In the genomic region with DNA sequence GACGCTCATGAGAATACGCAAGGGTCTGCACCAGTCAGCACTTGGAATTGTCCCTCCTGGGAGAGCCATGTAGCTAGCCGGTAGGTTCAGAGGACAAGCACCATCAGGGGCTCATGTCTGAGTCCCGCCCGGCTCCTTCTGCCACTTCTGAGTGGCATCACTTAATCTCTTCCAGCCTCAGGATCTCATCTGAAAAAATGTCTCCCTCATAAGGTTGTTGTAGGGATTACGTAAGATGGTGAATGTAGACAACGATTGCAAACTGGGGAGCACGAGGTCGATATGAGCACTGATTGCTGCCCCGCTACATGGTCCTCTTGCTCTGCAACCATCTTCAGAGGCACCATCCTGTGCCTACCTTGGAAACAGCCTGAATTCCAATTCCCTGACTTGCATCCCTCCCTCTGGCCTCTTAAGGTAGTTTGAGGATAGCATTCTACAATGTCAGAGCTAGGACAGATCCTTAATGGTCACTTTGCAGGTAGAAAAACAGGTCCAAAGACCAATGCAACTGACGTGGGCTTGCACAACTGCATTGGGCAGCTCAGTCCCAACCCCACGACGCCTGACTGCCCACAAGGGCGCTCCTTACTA, we compare ENCODE assay signal across 21 cellular contexts.
DNase-seq lines count a peak whose midpoint lies in the region; ATAC-seq and TF ChIP-seq lines count a peak whose summit lies in the region.
"Had no signal": no experiment of that assay in that cellular context is flagged by ENCODE, and none has a peak within 500 bp of the region (broad histone marks: within the 10 kb centered on the region; RNA-seq: fewer than 3 reads in every experiment).

No MANE protein-coding gene starts in this region.

- no peak overlapping the region for H3K4me3 Mint-ChIP-seq in glutamatergic neuron (ENCODE audit: unreplicated experiment)
- H3K4me3 Mint-ChIP-seq in chondrocyte (ENCODE audit: unreplicated experiment): no peak overlapping the region
- H3K4me3 Mint-ChIP-seq: activated CD8-positive, alpha-beta T cell treated with anti-CD3 and anti-CD28 coated beads for 36 hours; CD4-positive, CD25-positive, alpha-beta regulatory T cell; mesothelial cell of epicardium; nephron; stimulated activated memory B cell treated with anti-CD40 and anti-IgM and Interleukin-4, amounts not matched to agents 10 μg/mL and 1 μg/mL and 100 μg/mL, for 72 hours had no signal

- H3K27ac Mint-ChIP-seq in glutamatergic neuron (ENCODE audit: unreplicated experiment): no peak overlapping the region
- no peak overlapping the region for H3K27ac Mint-ChIP-seq in chondrocyte (ENCODE audit: unreplicated experiment)
- H3K27ac Mint-ChIP-seq: activated CD8-positive, alpha-beta T cell treated with anti-CD3 and anti-CD28 coated beads for 36 hours; CD4-positive, CD25-positive, alpha-beta regulatory T cell; mesothelial cell of epicardium; nephron; progenitor cell of endocrine pancreas; stimulated activated memory B cell treated with anti-CD40 and anti-IgM and Interleukin-4, amounts not matched to agents 10 μg/mL and 1 μg/mL and 100 μg/mL, for 72 hours had no signal

- ATAC-seq in HG03039 (IDR thresholded peaks at IDR 0.05; ENCODE audit: unreplicated experiment): no peak
- ATAC-seq: activated CD4-positive, CD25-positive, alpha-beta regulatory T cell treated with anti-CD3 and anti-CD28 coated beads, Interleukin-2, amount 50 U/mL, for 24 hours; activated CD8-positive, alpha-beta T cell treated with anti-CD3 and anti-CD28 coated beads for 36 hours; esophagus mucosa; left colon; SK-N-SH treated with all-trans-retinoic acid at 6 μM for 48 hours had no signal

- no peak overlapping the region for H3K4me3 ChIP-seq in HFF-Myc (replicated peaks; ENCODE audit: low read depth, low read length)
- no peak overlapping the region for H3K4me3 ChIP-seq in astrocyte of the spinal cord (ENCODE audit: low read depth, low read length)
- H3K4me3 ChIP-seq: thoracic aorta had no signal

- H3K9me3 Mint-ChIP-seq in glutamatergic neuron (ENCODE audit: unreplicated experiment) (peaks cover 12% of the 10 kb centered on the region), chondrocyte (ENCODE audit: low read depth) (no peaks in the 10 kb centered on the region)
- H3K9me3 Mint-ChIP-seq: activated CD8-positive, alpha-beta T cell treated with anti-CD3 and anti-CD28 coated beads for 36 hours; mesothelial cell of epicardium; nephron; stimulated activated memory B cell treated with anti-CD40 and anti-IgM and Interleukin-4, amounts not matched to agents 10 μg/mL and 1 μg/mL and 100 μg/mL, for 72 hours had no signal

- no peaks in the 10 kb centered on the region for H3K36me3 Mint-ChIP-seq in glutamatergic neuron (ENCODE audit: unreplicated experiment)
- H3K36me3 Mint-ChIP-seq in chondrocyte (ENCODE audit: low read depth): peaks cover 1% of the 10 kb centered on the region
- H3K36me3 Mint-ChIP-seq: CD4-positive, CD25-positive, alpha-beta regulatory T cell; mesothelial cell of epicardium; stimulated activated memory B cell treated with anti-CD40 and anti-IgM and Interleukin-4, amounts not matched to agents 10 μg/mL and 1 μg/mL and 100 μg/mL, for 72 hours had no signal

- in situ Hi-C loops in astrocyte of the spinal cord (cut with HindIII; ENCODE audit: low sequenced_read_pairs): no loop called here

- H3K4me1 Mint-ChIP-seq in glutamatergic neuron (ENCODE audit: low read depth, unreplicated experiment) (no peaks in the 10 kb centered on the region), chondrocyte (ENCODE audit: low read depth) (peaks cover 4% of the 10 kb centered on the region)
- H3K4me1 Mint-ChIP-seq: stimulated activated memory B cell treated with anti-CD40 and anti-IgM and Interleukin-4, amounts not matched to agents 10 μg/mL and 1 μg/mL and 100 μg/mL, for 72 hours had no signal

- TF ChIP-seq CTCF in HFF-Myc (IDR thresholded peaks at IDR 0.05; ENCODE audit: low read depth, low read length, missing control alignments) (peak; percentile 7), astrocyte of the spinal cord (IDR thresholded peaks at IDR 0.05; ENCODE audit: low read depth, low read length) (peak; percentile 24), glutamatergic neuron (IDR thresholded peaks at IDR 0.05; ENCODE audit: partially characterized antibody, unreplicated experiment) (no peak), chondrocyte (IDR thresholded peaks at IDR 0.05) (no peak)

- H3K27me3 Mint-ChIP-seq in glutamatergic neuron (ENCODE audit: unreplicated experiment): peaks cover 12% of the 10 kb centered on the region
- peaks cover 68% of the 10 kb centered on the region for H3K27me3 Mint-ChIP-seq in chondrocyte (ENCODE audit: low read depth)
- H3K27me3 Mint-ChIP-seq: CD4-positive, CD25-positive, alpha-beta regulatory T cell had no signal

- DNase-seq in D341Med (ENCODE audit: low spot score) (peak; percentile 12), HFF-Myc (ENCODE audit: extremely low read depth, low read depth) (no peak), astrocyte of the spinal cord (ENCODE audit: low read depth, low spot score) (no peak), kidney tubule cell (ENCODE audit: low spot score) (peak; percentile 58), glutamatergic neuron (no peak), chondrocyte (ENCODE audit: low spot score) (no peak)
- DNase-seq: activated CD8-positive, alpha-beta T cell treated with anti-CD3 and anti-CD28 coated beads for 36 hours; activated naive CD4-positive, alpha-beta T cell; activated T-cell treated with anti-CD3 and anti-CD28 coated beads, Interleukin-2, amount 50 U/mL, for 1 hour; caudate nucleus; CD4-positive, CD25-positive, alpha-beta regulatory T cell; left colon had no signal

Comparison
In these comparisons a context has a peak if more than half of its experiments do, and no peak if none do; other contexts are left out.
1. DNase-seq: peak in D341Med (single experiment) and kidney tubule cell (single experiment); none in HFF-Myc (single experiment), astrocyte of the spinal cord (single experiment), glutamatergic neuron (single experiment) and chondrocyte (single experiment).
2. CTCF ChIP-seq: peak in HFF-Myc (single experiment) and astrocyte of the spinal cord (single experiment); none in glutamatergic neuron (single experiment) and chondrocyte (single experiment).